8 cellular contexts compared by ENCODE assay signal in genomic region chr17:57284984-57285646, GRCh38. TPM values are rescaled to one million over a fixed set of nuclear protein-coding genes. Genes with fewer than 3 reads are reported as not detected.
A peak's percentile ranks its signal among the peaks of the same experiment; 100 is the strongest.
DNase-seq lines count a peak whose midpoint lies in the region; ATAC-seq, FAIRE-seq and TF ChIP-seq lines count a peak whose summit lies in the region.

No MANE protein-coding gene starts in this region.

- peaks cover 39% of the 10 kb centered on the region for H3K4me1 ChIP-seq in A673 (ENCODE audit: insufficient read depth, low read length, poor library complexity, severe bottlenecking)

- no peak for TF ChIP-seq CTCF in mesothelial cell of epicardium (IDR thresholded peaks at IDR 0.05; ENCODE audit: unreplicated experiment)
- no peak for TF ChIP-seq CTCF in D721Med (IDR thresholded peaks at IDR 0.05; ENCODE audit: insufficient read depth, missing control alignments)
- no peak for TF ChIP-seq CTCF in A673 (conservative IDR thresholded peaks at IDR 0.05; ENCODE audit: low read depth, low read length)

- POLR2A ChIA-PET in A673 (lab: Charles Lee; ENCODE audit: low non-redundant PET) = no interaction called here

- in situ Hi-C loops in KBM-7 (cut with MboI; ENCODE audit: low pct_unique_long_range_greater_than_20kb, low sequenced_read_pairs) = no loop called here

- no TSS peak for BruUV-seq in A673 (replicated peaks; lab: Mats Ljungman, UMichigan)

- no peaks in the 10 kb centered on the region for H3K9me3 ChIP-seq in A673 (ENCODE audit: low read depth, low read length, poor library complexity, severe bottlenecking)

- H3K36me3 ChIP-seq in A673 (ENCODE audit: insufficient read depth, low read length, poor library complexity, severe bottlenecking) = no peaks in the 10 kb centered on the region

- no peak overlapping the region for H3K4me3 Mint-ChIP-seq in mesothelial cell of epicardium

- no peak overlapping the region for H3K27ac ChIP-seq in A673 (ENCODE audit: low read depth, low read length, poor library complexity, severe bottlenecking)

- intact Hi-C loops in A673 (cut with micrococcal nuclease; ENCODE audit: unreplicated experiment) = no loop called here

- H3K4me1 Mint-ChIP-seq in mesothelial cell of epicardium = peaks cover 71% of the 10 kb centered on the region

- no peak for FAIRE-seq in D721Med (lab: Jason Lieb, UNC)

- peaks cover 14% of the 10 kb centered on the region for H3K36me3 Mint-ChIP-seq in mesothelial cell of epicardium

- no peaks in the 10 kb centered on the region for H3K9me3 Mint-ChIP-seq in mesothelial cell of epicardium

- no peak overlapping the region for H3K4me3 ChIP-seq in A673 (ENCODE audit: low read depth, low read length, poor library complexity, severe bottlenecking)

- ATAC-seq in GM18909 (IDR thresholded peaks at IDR 0.05; ENCODE audit: poor library complexity, unreplicated experiment) = peak; percentile 67

- CTCF ChIA-PET in A673 (lab: Charles Lee) = no interaction called here

- peaks cover 17% of the 10 kb centered on the region for H3K27me3 Mint-ChIP-seq in mesothelial cell of epicardium (ENCODE audit: low read depth)

- DNase-seq in KBM-7 (peak; percentile 96), mesothelial cell of epicardium (ENCODE audit: low spot score in 2 of 2, unreplicated experiment in 2 of 2) (no peak), RKO (ENCODE audit: low spot score) (no peak), D721Med (ENCODE audit: insufficient read length, low spot score) (no peak), A673 (ENCODE audit: low spot score) (no peak), DMS153 (lab: John Stamatoyannopoulos, UW) (no peak)
- peak; percentile 72 for DNase-seq in activated CD8-positive, alpha-beta memory T cell treated with anti-CD3 and anti-CD28 coated beads, Interleukin-2, amount 50 U/mL, for 48 hours

- H3K27me3 ChIP-seq in A673 (replicated peaks; ENCODE audit: insufficient read depth, low read depth, low read length, poor library complexity) = no peaks in the 10 kb centered on the region

- peak overlapping the region; percentile 73 for H3K27ac Mint-ChIP-seq in mesothelial cell of epicardium

RNA-seq across cellular contexts. Expression of gene MSI2, which starts 28.8 kb away (rescaled TPM):
- total RNA-seq in mesothelial cell of epicardium = 136 to 144 TPM (median 140 TPM) in 3 replicates
- 108 and 111 TPM in 2 replicates for total RNA-seq in A673 (2021)

Comparison
In these comparisons a context has a peak if more than half of its experiments do, and no peak if none do; other contexts are left out.
1. DNase-seq: peak in KBM-7 (single experiment) and activated CD8-positive, alpha-beta memory T cell treated with anti-CD3 and anti-CD28 coated beads, Interleukin-2, amount 50 U/mL, for 48 hours (single experiment); none in mesothelial cell of epicardium (0 of 2), RKO (single experiment), D721Med (single experiment), A673 (single experiment) and DMS153 (single experiment).